ENCODE assay signal across 24 cellular contexts in the genomic region with DNA sequence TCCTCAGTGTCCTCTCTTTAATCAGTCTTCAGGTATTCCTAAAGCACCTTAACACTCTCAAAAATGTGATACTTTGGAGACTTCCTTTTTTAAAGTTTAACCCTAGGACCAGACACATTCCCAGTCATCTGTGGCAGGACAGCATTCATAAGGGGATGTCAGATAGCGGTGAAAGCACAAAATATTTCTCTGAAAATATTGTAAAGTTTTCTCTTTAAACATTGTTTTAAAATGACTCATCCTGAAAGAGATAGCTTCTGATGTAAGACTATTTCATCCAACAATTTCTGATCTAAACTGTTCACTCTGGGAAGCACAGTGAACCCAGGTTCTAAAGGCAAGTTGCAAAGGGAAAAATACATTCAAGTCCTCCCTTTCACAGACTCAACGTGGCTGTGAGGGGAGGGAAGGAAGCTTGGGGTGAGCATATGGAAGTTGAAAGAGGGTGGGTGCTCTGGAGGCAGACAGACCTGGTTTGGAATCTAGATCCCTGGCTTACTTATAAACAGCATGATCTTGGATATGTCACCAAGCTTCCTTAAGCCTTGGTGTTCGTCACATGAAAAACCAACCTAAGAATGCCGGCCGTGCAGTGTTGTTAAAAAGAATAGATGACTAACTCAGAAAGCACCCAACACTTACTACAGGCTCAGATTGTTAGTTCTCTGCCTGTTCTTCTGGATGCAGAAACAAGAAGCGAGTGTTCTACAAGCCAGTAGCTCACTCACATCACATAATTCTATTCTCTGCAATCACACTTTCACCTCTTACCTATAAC. TPM values are rescaled to one million over a fixed set of nuclear protein-coding genes. Genes with fewer than 3 reads are reported as not detected.
DNase-seq lines count a peak whose midpoint lies in the region; ATAC-seq, FAIRE-seq and TF ChIP-seq lines count a peak whose summit lies in the region.
"Had no signal": no experiment of that assay in that cellular context is flagged by ENCODE, and none has a peak within 500 bp of the region (broad histone marks: within the 10 kb centered on the region; RNA-seq: fewer than 3 reads in every experiment).

No MANE protein-coding gene starts in this region.

- peak overlapping the region; percentile 55 for H3K4me2 ChIP-seq in astrocyte (ENCODE audit: low read length)

- no peaks in the 10 kb centered on the region for H3K9me3 Mint-ChIP-seq in astrocyte (ENCODE audit: unreplicated experiment)
- H3K9me3 Mint-ChIP-seq in activated CD8-positive, alpha-beta memory T cell treated with anti-CD3 and anti-CD28 coated beads, Interleukin-2, amount 10 ng/mL, durations not matched to agents 7 days and 5 days (ENCODE audit: low read depth), result no peaks in the 10 kb centered on the region
- H3K9me3 Mint-ChIP-seq: dendritic cell treated with granulocyte-macrophage colony-stimulating factor and Interleukin-4, amounts not matched to agents 40 ng/mL and 50 ng/mL, for 4 days had no signal

- no peak for ATAC-seq in activated CD8-positive, alpha-beta memory T cell treated with anti-CD3 and anti-CD28 coated beads, Interleukin-2, amount 10 ng/mL, durations not matched to agents 7 days and 5 days
- ATAC-seq in GM18511 (IDR thresholded peaks at IDR 0.05; ENCODE audit: unreplicated experiment), result no peak
- no peak for ATAC-seq in Right ventricle myocardium inferior
- ATAC-seq: activated CD8-positive, alpha-beta T cell treated with anti-CD3 and anti-CD28 coated beads, Interleukin-2, amount 10 ng/mL, durations not matched to agents 7 days and 5 days; left cardiac atrium had no signal

- H3K27ac ChIP-seq in right atrium auricular region, result no peak overlapping the region
- H3K27ac ChIP-seq in astrocyte (ENCODE audit: low read depth, low read length), result no peak overlapping the region
- H3K27ac ChIP-seq in colonic mucosa, result no peak overlapping the region

- H4K20me1 ChIP-seq in astrocyte (ENCODE audit: insufficient read depth, low read length), result no peaks in the 10 kb centered on the region

- H3K36me3 ChIP-seq in right atrium auricular region (no peaks in the 10 kb centered on the region), astrocyte (ENCODE audit: insufficient read depth, low read length) (no peaks in the 10 kb centered on the region), kidney epithelial cell (ENCODE audit: control insufficient read depth, insufficient read depth, low read length) (no peaks in the 10 kb centered on the region), colonic mucosa (no peaks in the 10 kb centered on the region)

- DNase-seq in cardiac septum (ENCODE audit: low spot score), result peak; percentile 19
- no peak for DNase-seq in right atrium auricular region (ENCODE audit: low spot score)
- DNase-seq in astrocyte (ENCODE audit: low read depth), result no peak
- DNase-seq in kidney epithelial cell (ENCODE audit: low read depth), result peak; percentile 75
- no peak for DNase-seq in activated CD8-positive, alpha-beta memory T cell treated with anti-CD3 and anti-CD28 coated beads, Interleukin-2, amount 10 ng/mL, durations not matched to agents 7 days and 5 days
- DNase-seq in colonic mucosa, result no peak
- DNase-seq in Right ventricle myocardium inferior (ENCODE audit: missing footprints), result no peak
- DNase-seq: 8988T; activated CD4-positive, CD25-positive, alpha-beta regulatory T cell treated with anti-CD3 and anti-CD28 coated beads, Interleukin-2, amount 50 U/mL, for 72 hours; activated CD8-positive, alpha-beta T cell treated with anti-CD3 and anti-CD28 coated beads, Interleukin-2, amount 10 ng/mL, durations not matched to agents 7 days and 5 days; activated effector memory CD4-positive, alpha-beta T cell treated with anti-CD3 and anti-CD28 coated beads, Interleukin-2, amount 50 U/mL, for 16 hours; DMS79 treated with DMSO at 0.1 percent for 48 hours; left cardiac atrium; mammary epithelial cell; NCI-H1105 treated with DMSO at 0.1 percent for 48 hours; NCI-H2081; NCI-H446 treated with DMSO at 0.1 percent for 48 hours; OCI-M1; SHP77 treated with DMSO at 0.1 percent for 48 hours had no signal

- intact Hi-C loops in cardiac septum (cut with DNase I), result no loop called here
- intact Hi-C loops in colonic mucosa (cut with DNase I), result no loop called here
- intact Hi-C loops in Right ventricle myocardium inferior (cut with DNase I), result no loop called here

- H3K27me3 Mint-ChIP-seq in astrocyte (ENCODE audit: low read depth, unreplicated experiment), result peaks cover 6% of the 10 kb centered on the region
- peaks cover 39% of the 10 kb centered on the region for H3K27me3 Mint-ChIP-seq in activated CD8-positive, alpha-beta memory T cell treated with anti-CD3 and anti-CD28 coated beads, Interleukin-2, amount 10 ng/mL, durations not matched to agents 7 days and 5 days
- H3K27me3 Mint-ChIP-seq: dendritic cell treated with granulocyte-macrophage colony-stimulating factor and Interleukin-4, amounts not matched to agents 40 ng/mL and 50 ng/mL, for 4 days had no signal

- H3K27me3 ChIP-seq in right atrium auricular region, result no peaks in the 10 kb centered on the region
- H3K27me3 ChIP-seq in astrocyte (ENCODE audit: insufficient read depth, low read length), result no peaks in the 10 kb centered on the region
- H3K27me3 ChIP-seq in kidney epithelial cell (ENCODE audit: control insufficient read depth, insufficient read depth, low read length), result no peaks in the 10 kb centered on the region
- no peaks in the 10 kb centered on the region for H3K27me3 ChIP-seq in colonic mucosa

- H3K4me3 Mint-ChIP-seq in astrocyte (ENCODE audit: unreplicated experiment), result peak overlapping the region; percentile 22
- H3K4me3 Mint-ChIP-seq in activated CD8-positive, alpha-beta memory T cell treated with anti-CD3 and anti-CD28 coated beads, Interleukin-2, amount 10 ng/mL, durations not matched to agents 7 days and 5 days, result no peak overlapping the region
- H3K4me3 Mint-ChIP-seq: activated CD8-positive, alpha-beta T cell treated with anti-CD3 and anti-CD28 coated beads, Interleukin-2, amount 10 ng/mL, durations not matched to agents 7 days and 5 days; dendritic cell treated with granulocyte-macrophage colony-stimulating factor and Interleukin-4, amounts not matched to agents 40 ng/mL and 50 ng/mL, for 4 days had no signal

- no peak for FAIRE-seq in astrocyte (lab: Jason Lieb, UNC)
- FAIRE-seq: endometrium, GM12892 had no signal

- H3K9me3 ChIP-seq in right atrium auricular region, result no peaks in the 10 kb centered on the region
- H3K9me3 ChIP-seq in astrocyte (ENCODE audit: insufficient read depth, low read depth, low read length), result no peaks in the 10 kb centered on the region
- H3K9me3 ChIP-seq in colonic mucosa, result no peaks in the 10 kb centered on the region

- H3K4me3 ChIP-seq in right atrium auricular region, result no peak overlapping the region
- no peak overlapping the region for H3K4me3 ChIP-seq in astrocyte (ENCODE audit: insufficient read depth, low read depth, low read length)
- no peak overlapping the region for H3K4me3 ChIP-seq in kidney epithelial cell (ENCODE audit: low read depth, low read length)
- H3K4me3 ChIP-seq in colonic mucosa, result no peak overlapping the region

- no peak for TF ChIP-seq CTCF in right atrium auricular region (IDR thresholded peaks at IDR 0.05)
- TF ChIP-seq CTCF in astrocyte (IDR thresholded peaks at IDR 0.05; ENCODE audit: insufficient read depth, low read depth, low read length), result no peak
- TF ChIP-seq CTCF in kidney epithelial cell (IDR thresholded peaks at IDR 0.05; ENCODE audit: insufficient read depth, low read length, poor library complexity, severe bottlenecking), result no peak
- no peak for TF ChIP-seq CTCF in colonic mucosa (IDR thresholded peaks at IDR 0.05)

- H3K79me2 ChIP-seq in astrocyte (ENCODE audit: insufficient read depth, low read length), result no peaks in the 10 kb centered on the region

- H3K27ac Mint-ChIP-seq in astrocyte (ENCODE audit: unreplicated experiment), result peak overlapping the region; percentile 86
- no peak overlapping the region for H3K27ac Mint-ChIP-seq in activated CD8-positive, alpha-beta memory T cell treated with anti-CD3 and anti-CD28 coated beads, Interleukin-2, amount 10 ng/mL, durations not matched to agents 7 days and 5 days
- H3K27ac Mint-ChIP-seq: activated CD8-positive, alpha-beta T cell treated with anti-CD3 and anti-CD28 coated beads, Interleukin-2, amount 10 ng/mL, durations not matched to agents 7 days and 5 days; dendritic cell treated with granulocyte-macrophage colony-stimulating factor and Interleukin-4, amounts not matched to agents 40 ng/mL and 50 ng/mL, for 4 days; progenitor cell of endocrine pancreas had no signal

- no peak overlapping the region for H2AFZ ChIP-seq in astrocyte (ENCODE audit: low read depth, low read length)

- peaks cover 15% of the 10 kb centered on the region for H3K4me1 Mint-ChIP-seq in astrocyte (ENCODE audit: low read depth, unreplicated experiment)
- no peaks in the 10 kb centered on the region for H3K4me1 Mint-ChIP-seq in activated CD8-positive, alpha-beta memory T cell treated with anti-CD3 and anti-CD28 coated beads, Interleukin-2, amount 10 ng/mL, durations not matched to agents 7 days and 5 days

- H3K9ac ChIP-seq in astrocyte (ENCODE audit: low read length) (no peak overlapping the region), colonic mucosa (ENCODE audit: low read depth in 2 of 2, low read length in 2 of 2) (no peak overlapping the region)

- H3K36me3 Mint-ChIP-seq in astrocyte (ENCODE audit: low read depth, unreplicated experiment), result no peaks in the 10 kb centered on the region
- no peaks in the 10 kb centered on the region for H3K36me3 Mint-ChIP-seq in activated CD8-positive, alpha-beta memory T cell treated with anti-CD3 and anti-CD28 coated beads, Interleukin-2, amount 10 ng/mL, durations not matched to agents 7 days and 5 days

- H3K4me1 ChIP-seq in right atrium auricular region (no peaks in the 10 kb centered on the region), astrocyte (ENCODE audit: insufficient read depth, low read length) (peaks cover 7% of the 10 kb centered on the region), colonic mucosa (no peaks in the 10 kb centered on the region)

- CTCF ChIA-PET in activated CD8-positive, alpha-beta memory T cell treated with anti-CD3 and anti-CD28 coated beads, Interleukin-2, amount 10 ng/mL, durations not matched to agents 7 days and 5 days (lab: Charles Lee), result interaction anchor here (1.5 kb wide), 1 partner anchor 12 kb away, joined by 4 read pairs; a partner anchor contains a TSS

RNA-seq across cellular contexts. Expression of a gene that starts 12.1 kb away (rescaled TPM):
- total RNA-seq in cardiac septum (0.48 TPM), right atrium auricular region (1 to 10 TPM in 1 of 2 donors, under 1 TPM in 1; 0.15 to 1.0 TPM), astrocyte (2.1 and 2.9 TPM in 2 replicates), kidney epithelial cell (47.3 and 54.6 TPM in 2 replicates), colonic mucosa (under 1 TPM; 0.15 to 0.45 TPM), Right ventricle myocardium inferior (0.38 TPM)
- under 1 TPM in 1 of 2 experiments, not detected in 1; 0.42 TPM for total RNA-seq in activated CD8-positive, alpha-beta memory T cell treated with anti-CD3 and anti-CD28 coated beads, Interleukin-2, amount 10 ng/mL, durations not matched to agents 7 days and 5 days
- total RNA-seq: activated CD8-positive, alpha-beta T cell treated with anti-CD3 and anti-CD28 coated beads, Interleukin-2, amount 10 ng/mL, durations not matched to agents 7 days and 5 days had no signal

Comparison
In these comparisons a context has a peak if more than half of its experiments do, and no peak if none do; other contexts are left out.
1. DNase-seq: peak in cardiac septum (single experiment) and kidney epithelial cell (single experiment); none in right atrium auricular region (single experiment), astrocyte (single experiment), activated CD8-positive, alpha-beta memory T cell treated with anti-CD3 and anti-CD28 coated beads, Interleukin-2, amount 10 ng/mL, durations not matched to agents 7 days and 5 days (single experiment), colonic mucosa (single experiment) and Right ventricle myocardium inferior (single experiment).
2. RNA of a gene that starts 12.1 kb away (total RNA-seq): 47.3 to 54.6 TPM in kidney epithelial cell; 2.1 to 2.9 TPM in astrocyte, 0.15 to 1.0 TPM in right atrium auricular region, 0.48 TPM in cardiac septum (single experiment), 0.15 to 0.45 TPM in colonic mucosa, 0.42 TPM in activated CD8-positive, alpha-beta memory T cell treated with anti-CD3 and anti-CD28 coated beads, Interleukin-2, amount 10 ng/mL, durations not matched to agents 7 days and 5 days and 0.38 TPM in Right ventricle myocardium inferior (single experiment); every median in the first group is over 10 times any median in the second.